Comparison of ENCODE assay signal across 22 cellular contexts in genomic region chr7:117656806-117657205, GRCh38.
"Had no signal": no experiment of that assay in that cellular context is flagged by ENCODE, and none has a peak within 500 bp of the region (broad histone marks: within the 10 kb centered on the region; RNA-seq: fewer than 3 reads in every experiment).

No MANE protein-coding gene starts in this region.

- H3K9me3 ChIP-seq: esophagus squamous epithelium, ovary, right atrium auricular region, stomach, thyroid gland had no signal

- H3K27ac Mint-ChIP-seq: effector memory CD8-positive, alpha-beta T cell; mesothelial cell of epicardium; naive thymus-derived CD8-positive, alpha-beta T cell; nephron progenitor cell; progenitor cell of endocrine pancreas; type B pancreatic cell had no signal

- H3K27ac ChIP-seq: ovary, right atrium auricular region, stomach, thyroid gland had no signal

- H3K27me3 Mint-ChIP-seq: effector memory CD8-positive, alpha-beta T cell; naive thymus-derived CD8-positive, alpha-beta T cell; progenitor cell of endocrine pancreas; type B pancreatic cell had no signal

- H3K36me3 ChIP-seq: esophagus squamous epithelium, ovary, right atrium auricular region, stomach, thyroid gland had no signal

- H3K4me1 ChIP-seq: right atrium auricular region, stomach had no signal

- H3K4me3 Mint-ChIP-seq: effector memory CD8-positive, alpha-beta T cell; mesothelial cell of epicardium; naive thymus-derived CD8-positive, alpha-beta T cell; nephron progenitor cell; type B pancreatic cell had no signal

- H3K4me3 ChIP-seq: esophagus squamous epithelium, ovary, right atrium auricular region, stomach, thyroid gland had no signal

- H3K36me3 Mint-ChIP-seq: mesothelial cell of epicardium; naive thymus-derived CD8-positive, alpha-beta T cell had no signal

- H3K27me3 ChIP-seq: esophagus squamous epithelium, ovary, right atrium auricular region, stomach, thyroid gland had no signal

- DNase-seq: cortex of kidney; effector memory CD8-positive, alpha-beta T cell; erythroblast; esophagus squamous epithelium; foreskin melanocyte; mesenchymal stem cell; naive thymus-derived CD8-positive, alpha-beta T cell; nephron progenitor cell; occipital lobe; ovary; stimulated activated CD8-positive, alpha-beta memory T cell treated with anti-CD3 and anti-CD28 coated beads, Interleukin-4, amount 100 ng/mL, for 48 hours; stimulated activated naive CD4-positive, alpha-beta T cell treated with Interleukin-2 at 50 U/mL for 16 hours; stomach; thyroid gland had no signal

- H3K4me1 Mint-ChIP-seq: naive thymus-derived CD8-positive, alpha-beta T cell; nephron progenitor cell had no signal

- FAIRE-seq: endometrium, keratinocyte had no signal

- H3K9me3 Mint-ChIP-seq: nephron progenitor cell, type B pancreatic cell had no signal

- ATAC-seq: effector memory CD8-positive, alpha-beta T cell; left lobe of liver; naive thymus-derived CD8-positive, alpha-beta T cell; sciatic nerve had no signal
